In genomic region chr2:62042944-62043343, GRCh38 we compare ENCODE assay signal across 1 cellular context.
TF ChIP-seq lines count a peak whose summit lies in the region.

No MANE protein-coding gene starts in this region.

TF ChIP-seq in IMR-90, 13 proteins besides CTCF, POLR2A, EP300 and RAD21 (continued from another document):
- TF ChIP-seq ELK1 (IDR thresholded peaks at IDR 0.05; ENCODE audit: borderline replicate concordance, low read depth, low read length) (no peak), CHD1 (IDR thresholded peaks at IDR 0.05; ENCODE audit: low read depth, low read length) (no peak), RFX5 (IDR thresholded peaks at IDR 0.05; ENCODE audit: low read depth, low read length) (no peak), MAZ (IDR thresholded peaks at IDR 0.05; ENCODE audit: borderline replicate concordance, low read depth, low read length) (no peak), CEBPB (IDR thresholded peaks at IDR 0.05; ENCODE audit: low read depth, low read length) (no peak), FOS (IDR thresholded peaks at IDR 0.05; ENCODE audit: low read depth, low read length) (no peak), SMC3 (IDR thresholded peaks at IDR 0.05; ENCODE audit: low read depth, low read length) (no peak), MXI1 (IDR thresholded peaks at IDR 0.05; ENCODE audit: borderline replicate concordance, low read depth, low read length) (no peak), USF2 (IDR thresholded peaks at IDR 0.05; ENCODE audit: low read depth, low read length) (no peak), RCOR1 (IDR thresholded peaks at IDR 0.05; ENCODE audit: insufficient replicate concordance, low read length) (no peak), NFE2L2 (IDR thresholded peaks at IDR 0.05; ENCODE audit: low read depth, low read length) (no peak)
